Comparison of ENCODE assay signal across 21 cellular contexts in genomic region chr10:114167985-114168384, GRCh38.
DNase-seq lines count a peak whose midpoint lies in the region; ATAC-seq and TF ChIP-seq lines count a peak whose summit lies in the region.
"Had no signal": no experiment of that assay in that cellular context is flagged by ENCODE, and none has a peak within 500 bp of the region (broad histone marks: within the 10 kb centered on the region; RNA-seq: fewer than 3 reads in every experiment).

No MANE protein-coding gene starts in this region.

- H3K4me1 Mint-ChIP-seq in stimulated activated effector memory CD8-positive, alpha-beta T cell treated with anti-CD3 and anti-CD28 coated beads, Interleukin-12 subunit alpha, Interleukin-12 subunit beta, amount 100 ng/mL, for 72 hours, result peaks cover 48% of the 10 kb centered on the region

- peaks cover 7% of the 10 kb centered on the region for H3K9me3 Mint-ChIP-seq in stimulated activated effector memory CD8-positive, alpha-beta T cell treated with anti-CD3 and anti-CD28 coated beads, Interleukin-12 subunit alpha, Interleukin-12 subunit beta, amount 100 ng/mL, for 72 hours

- H3K4me1 ChIP-seq in tibial artery, result peaks cover 0 to 28% (median 6%) of the 10 kb centered on the region in 4 donors
- H3K4me1 ChIP-seq: BE2C had no signal

- H3K4me3 Mint-ChIP-seq in stimulated activated effector memory CD8-positive, alpha-beta T cell treated with anti-CD3 and anti-CD28 coated beads, Interleukin-12 subunit alpha, Interleukin-12 subunit beta, amount 100 ng/mL, for 72 hours, result no peak overlapping the region

- TF ChIP-seq CTCF in GM12865 (IDR thresholded peaks at IDR 0.05; ENCODE audit: insufficient read depth, low read depth, low read length, missing control alignments) (no peak), VCaP (conservative IDR thresholded peaks at IDR 0.05) (no peak), tibial artery (IDR thresholded peaks at IDR 0.05) (no peak)

- peak overlapping the region; percentile 92 for H3K27ac ChIP-seq in VCaP
- no peak overlapping the region for H3K27ac ChIP-seq in caudate nucleus (ENCODE audit: low read depth, low read length)
- no peak overlapping the region for H3K27ac ChIP-seq in tibial artery

- peaks cover 0 to 6% (median 0%) of the 10 kb centered on the region in 3 donors for H3K36me3 ChIP-seq in tibial artery
- H3K36me3 ChIP-seq: BE2C had no signal

- H3K27ac Mint-ChIP-seq in stimulated activated effector memory CD8-positive, alpha-beta T cell treated with anti-CD3 and anti-CD28 coated beads, Interleukin-12 subunit alpha, Interleukin-12 subunit beta, amount 100 ng/mL, for 72 hours, result no peak overlapping the region
- H3K27ac Mint-ChIP-seq: IgD-negative memory B cell had no signal

- H3K9me3 ChIP-seq in tibial artery, result peaks cover 0 to 10% (median 3%) of the 10 kb centered on the region in 3 donors
- H3K9me3 ChIP-seq: BE2C had no signal

- ATAC-seq in GM18520 (IDR thresholded peaks at IDR 0.05; ENCODE audit: unreplicated experiment), result peak; percentile 53
- peak; percentile 86 for ATAC-seq in stimulated activated effector memory CD8-positive, alpha-beta T cell treated with anti-CD3 and anti-CD28 coated beads, Interleukin-12 subunit alpha, Interleukin-12 subunit beta, amount 100 ng/mL, for 72 hours
- ATAC-seq: HCT116, SK-N-SH treated with all-trans-retinoic acid at 6 μM for 48 hours had no signal

- no peaks in the 10 kb centered on the region for H3K27me3 ChIP-seq in tibial artery
- H3K27me3 ChIP-seq: BE2C had no signal

- intact Hi-C loops in tibial artery (cut with DNase I; ENCODE audit: low total_unique reads), result no loop called here

- H3K4me3 ChIP-seq in GM12865 (ENCODE audit: low read depth, low read length) (no peak overlapping the region), tibial artery (no peak overlapping the region)

- DNase-seq in GM12865 (ENCODE audit: low read depth) (peak; percentile 52), NCI-H2196 treated with DMSO at 0.1 percent for 48 hours (lab: John Stamatoyannopoulos, UW; ENCODE audit: unreplicated experiment) (no peak), caudate nucleus (lab: John Stamatoyannopoulos, UW) (no peak), tibial artery (no peak)
- no peak for DNase-seq in stimulated activated effector memory CD8-positive, alpha-beta T cell treated with anti-CD3 and anti-CD28 coated beads, Interleukin-12 subunit alpha, Interleukin-12 subunit beta, amount 100 ng/mL, for 72 hours (ENCODE audit: low spot score in 2 of 2)
- DNase-seq: BE2C; EL; GF-D8; NCI-H1105; NCI-H146; NCI-H2029; NCI-H345; NCI-H524; NCI-H774; NK-92 treated with Interleukin-12 subunit alpha and Interleukin-12 subunit beta, amount 100 ng/mL, for 24 hours; SIG-M5 had no signal

- peaks cover 13% of the 10 kb centered on the region for H3K36me3 Mint-ChIP-seq in stimulated activated effector memory CD8-positive, alpha-beta T cell treated with anti-CD3 and anti-CD28 coated beads, Interleukin-12 subunit alpha, Interleukin-12 subunit beta, amount 100 ng/mL, for 72 hours
